ENCODE assay signal across 1 cellular context in genomic region chr1:202361701-202362100, GRCh38.
TF ChIP-seq lines count a peak whose summit lies in the region.

No MANE protein-coding gene starts in this region.

TF ChIP-seq in GM23338, 12 proteins besides CTCF, POLR2A, EP300 and RAD21 (continued from another document):
- TF ChIP-seq ZNF462 (CRISPR knock-in tag; IDR thresholded peaks at IDR 0.05) = peak; percentile 74; the same call in 1 of the 2 replicates
- no peak for TF ChIP-seq ETS1 (IDR thresholded peaks at IDR 0.05)
- TF ChIP-seq ZNF331 (CRISPR knock-in tag; IDR thresholded peaks at IDR 0.05; ENCODE audit: low read depth) = no peak
- no peak for TF ChIP-seq JUNB (IDR thresholded peaks at IDR 0.05; ENCODE audit: unreplicated experiment)
- TF ChIP-seq EZH2phosphoT487 (IDR thresholded peaks at IDR 0.05; ENCODE audit: unreplicated experiment) = no peak
- peak; percentile 99 for TF ChIP-seq NANOG (IDR thresholded peaks at IDR 0.05; ENCODE audit: borderline replicate concordance)
